ENCODE assay signal across 17 cellular contexts in genomic region chr6:104486003-104486402, GRCh38.
"Had no signal": no experiment of that assay in that cellular context is flagged by ENCODE, and none has a peak within 500 bp of the region (broad histone marks: within the 10 kb centered on the region; RNA-seq: fewer than 3 reads in every experiment).

No MANE protein-coding gene starts in this region.

- H3K9ac ChIP-seq: neural progenitor cell had no signal

- H3K36me3 ChIP-seq: heart right ventricle, neural progenitor cell, ovary, tibial artery, upper lobe of left lung, uterus had no signal

- H3K4me1 ChIP-seq: heart right ventricle, neural progenitor cell, tibial artery, upper lobe of left lung, uterus had no signal

- H3K27me3 ChIP-seq: ovary, upper lobe of left lung, uterus had no signal

- ATAC-seq: effector memory CD8-positive, alpha-beta T cell; heart right ventricle; natural killer cell; right cardiac atrium; stimulated activated effector memory CD8-positive, alpha-beta T cell treated with anti-CD3 and anti-CD28 coated beads, Interleukin-12 subunit alpha, Interleukin-12 subunit beta, amount 100 ng/mL, for 72 hours; stimulated activated naive CD8-positive, alpha-beta T cell treated with anti-CD3 and anti-CD28 coated beads, Interleukin-15, Interleukin-2, amounts not matched to agents 100 U/mL and 50 U/mL, for 24 hours had no signal

- H3K27ac ChIP-seq: heart right ventricle, neural progenitor cell, ovary, tibial artery, upper lobe of left lung, uterus had no signal

- DNase-seq: effector memory CD8-positive, alpha-beta T cell; foreskin melanocyte; heart right ventricle; hypothalamus; kidney glomerular epithelial cell; natural killer cell; nucleus accumbens; ovary; right cardiac atrium; small intestine; stimulated activated CD4-positive, alpha-beta T cell treated with anti-CD3 and anti-CD28 coated beads, Interleukin-2, amount 100 ng/mL, for 48 hours; stimulated activated naive CD8-positive, alpha-beta T cell treated with anti-CD3 and anti-CD28 coated beads, Interleukin-15, Interleukin-2, amounts not matched to agents 100 U/mL and 50 U/mL, for 24 hours; tibial artery; upper lobe of left lung; uterus had no signal

- H3K9me3 ChIP-seq: heart right ventricle, ovary, tibial artery, upper lobe of left lung, uterus had no signal

- H3K4me3 ChIP-seq: heart right ventricle, neural progenitor cell, ovary, tibial artery, upper lobe of left lung, uterus had no signal
